12 cellular contexts compared by ENCODE assay signal in genomic region chr7:381211-382117, GRCh38.
DNase-seq lines count a peak whose midpoint lies in the region; ATAC-seq, FAIRE-seq and TF ChIP-seq lines count a peak whose summit lies in the region.
"Had no signal": no experiment of that assay in that cellular context is flagged by ENCODE, and none has a peak within 500 bp of the region (broad histone marks: within the 10 kb centered on the region; RNA-seq: fewer than 3 reads in every experiment).

No MANE protein-coding gene starts in this region.

- H3K4me1 Mint-ChIP-seq in T-cell: peaks cover 25 to 30% (median 28%) of the 10 kb centered on the region in 3 donors
- H3K4me1 Mint-ChIP-seq in stimulated activated memory B cell treated with anti-CD40 and anti-IgM and Interleukin-4, amounts not matched to agents 10 μg/mL and 1 μg/mL and 100 μg/mL, for 72 hours: peaks cover 36% of the 10 kb centered on the region

- TF ChIP-seq CTCF in keratinocyte (optimal IDR thresholded peaks at IDR 0.05 in 1 of 3, IDR thresholded peaks at IDR 0.05 in 1 of 3, conservative IDR thresholded peaks at IDR 0.05 in 1 of 3; ENCODE audit: extremely low read depth in 1 of 3, insufficient read depth in 2 of 3, low read length in 3 of 3): no peak

- H3K4me2 ChIP-seq in keratinocyte (ENCODE audit: control insufficient read depth, extremely low read depth, insufficient read depth, low read depth, low read length): no peak overlapping the region

- dilution Hi-C loops in keratinocyte (cut with MboI; ENCODE audit: extremely low pct_ligation_motif_present, low sequenced_read_pairs): no loop called here

- peak in 31 of 34 experiments; percentile 19 to 49 (median 38) for DNase-seq in T-cell
- DNase-seq in activated T-cell treated with anti-CD3 and anti-CD28 coated beads for 1 hour (ENCODE audit: low read depth): peak; percentile 28
- DNase-seq in keratinocyte (ENCODE audit: low read depth, low spot score): no peak
- no peak for DNase-seq in OCI-M1 (lab: John Stamatoyannopoulos, UW)
- no peak for DNase-seq in NCI-H345 treated with DMSO at 0.1 percent for 48 hours (lab: John Stamatoyannopoulos, UW; ENCODE audit: unreplicated experiment)
- no peak for DNase-seq in DMS 273 (lab: John Stamatoyannopoulos, UW; ENCODE audit: unreplicated experiment)
- DNase-seq: cortex of kidney, hippocampal formation, NCI-H774 had no signal

- H3K9me1 ChIP-seq in keratinocyte (ENCODE audit: control insufficient read depth, extremely low read depth, insufficient read depth, low read length): no peaks in the 10 kb centered on the region

- POLR2A ChIA-PET in T-cell (lab: Charles Lee): interaction anchor here in 1 of 2 donors (0.6 kb wide), 1 partner anchor 583 kb away, joined by 3 read pairs; no protein-coding TSS in a partner anchor

- CTCF ChIA-PET in T-cell (lab: Charles Lee): interaction anchor here in 1 of 2 donors (0.8 kb wide), 1 partner anchor 284 kb away, joined by 3 read pairs; no protein-coding TSS in a partner anchor

- peak overlapping the region; percentile 58 to 75 for H3K27ac Mint-ChIP-seq in T-cell
- no peak overlapping the region for H3K27ac Mint-ChIP-seq in stimulated activated memory B cell treated with anti-CD40 and anti-IgM and Interleukin-4, amounts not matched to agents 10 μg/mL and 1 μg/mL and 100 μg/mL, for 72 hours

- H3K4me3 Mint-ChIP-seq in T-cell: peak overlapping the region; percentile 34 to 79 (median 41)
- peak overlapping the region; percentile 4 for H3K4me3 Mint-ChIP-seq in stimulated activated memory B cell treated with anti-CD40 and anti-IgM and Interleukin-4, amounts not matched to agents 10 μg/mL and 1 μg/mL and 100 μg/mL, for 72 hours
- H3K4me3 Mint-ChIP-seq: neural crest cell had no signal

- H3K4me3 ChIP-seq in keratinocyte (ENCODE audit: control insufficient read depth in 2 of 3, extremely low read depth in 1 of 3, insufficient read depth in 2 of 3, low read depth in 1 of 3, low read length in 3 of 3): no peak overlapping the region

- no peaks in the 10 kb centered on the region for H3K36me3 ChIP-seq in keratinocyte (ENCODE audit: control insufficient read depth in 2 of 2, extremely low read depth in 1 of 2, insufficient read depth in 2 of 2, low read length in 2 of 2)

- H3K27ac ChIP-seq in keratinocyte (ENCODE audit: control insufficient read depth, insufficient read depth, low read length): no peak overlapping the region
- H3K27ac ChIP-seq: VCaP had no signal

- no peak for FAIRE-seq in keratinocyte (lab: Jason Lieb, UNC)

- no peaks in the 10 kb centered on the region for H3K9me3 ChIP-seq in keratinocyte (ENCODE audit: control insufficient read depth, low read depth, low read length)

- peaks cover 0 to under 1% of the 10 kb centered on the region in 2 donors for H3K27me3 Mint-ChIP-seq in T-cell
- H3K27me3 Mint-ChIP-seq in stimulated activated memory B cell treated with anti-CD40 and anti-IgM and Interleukin-4, amounts not matched to agents 10 μg/mL and 1 μg/mL and 100 μg/mL, for 72 hours: peaks cover 45% of the 10 kb centered on the region

- no peaks in the 10 kb centered on the region for H4K20me1 ChIP-seq in keratinocyte (ENCODE audit: control insufficient read depth, extremely low read depth, insufficient read depth, low read length)

- H3K79me2 ChIP-seq in keratinocyte (ENCODE audit: control insufficient read depth, insufficient read depth, low read length): no peaks in the 10 kb centered on the region

- ATAC-seq in T-cell (replicated peaks in 1 of 4): peak; percentile 77 to 96 (median 82)
- ATAC-seq in stimulated activated memory B cell treated with anti-CD40 and anti-IgM and Interleukin-4, amounts not matched to agents 10 μg/mL and 1 μg/mL and 100 μg/mL, for 72 hours: no peak

- peaks cover 8% of the 10 kb centered on the region for H3K36me3 Mint-ChIP-seq in T-cell
- H3K36me3 Mint-ChIP-seq in stimulated activated memory B cell treated with anti-CD40 and anti-IgM and Interleukin-4, amounts not matched to agents 10 μg/mL and 1 μg/mL and 100 μg/mL, for 72 hours: peaks cover 15% of the 10 kb centered on the region

- no peaks in the 10 kb centered on the region for H3K27me3 ChIP-seq in keratinocyte (ENCODE audit: control insufficient read depth, extremely low read depth, insufficient read depth, low read length)

- peak overlapping the region; percentile 13 for H2AFZ ChIP-seq in keratinocyte (ENCODE audit: control insufficient read depth, low read length)

- peaks cover 12% of the 10 kb centered on the region for H3K4me1 ChIP-seq in keratinocyte (ENCODE audit: control insufficient read depth, extremely low read depth, insufficient read depth, low read length)

- peaks cover 0 to 15% (median 12%) of the 10 kb centered on the region in 3 donors for H3K9me3 Mint-ChIP-seq in T-cell
- peaks cover 23% of the 10 kb centered on the region for H3K9me3 Mint-ChIP-seq in stimulated activated memory B cell treated with anti-CD40 and anti-IgM and Interleukin-4, amounts not matched to agents 10 μg/mL and 1 μg/mL and 100 μg/mL, for 72 hours

- no peak overlapping the region for H3K9ac ChIP-seq in keratinocyte (ENCODE audit: control insufficient read depth, extremely low read depth, insufficient read depth, low read length)

Comparison
In these comparisons a context has a peak if more than half of its experiments do, and no peak if none do; other contexts are left out.
1. DNase-seq: peak in T-cell (31 of 34) and activated T-cell treated with anti-CD3 and anti-CD28 coated beads for 1 hour (single experiment); none in keratinocyte (single experiment), OCI-M1 (single experiment), NCI-H345 treated with DMSO at 0.1 percent for 48 hours (single experiment) and DMS 273 (single experiment).